In genomic region chr15:51108933-51109550, GRCh38 we compare ENCODE assay signal across 1 cellular context.
TF ChIP-seq lines count a peak whose summit lies in the region.

No MANE protein-coding gene starts in this region.

TF ChIP-seq in GM23338, 12 proteins besides CTCF, POLR2A, EP300 and RAD21 (continued from another document):
- no peak for TF ChIP-seq ZNF462 (CRISPR knock-in tag; IDR thresholded peaks at IDR 0.05)
- TF ChIP-seq JUNB (IDR thresholded peaks at IDR 0.05; ENCODE audit: unreplicated experiment) = no peak
TF ChIP-seq in GM23338: peak in this region for 0.
